In the genomic region with DNA sequence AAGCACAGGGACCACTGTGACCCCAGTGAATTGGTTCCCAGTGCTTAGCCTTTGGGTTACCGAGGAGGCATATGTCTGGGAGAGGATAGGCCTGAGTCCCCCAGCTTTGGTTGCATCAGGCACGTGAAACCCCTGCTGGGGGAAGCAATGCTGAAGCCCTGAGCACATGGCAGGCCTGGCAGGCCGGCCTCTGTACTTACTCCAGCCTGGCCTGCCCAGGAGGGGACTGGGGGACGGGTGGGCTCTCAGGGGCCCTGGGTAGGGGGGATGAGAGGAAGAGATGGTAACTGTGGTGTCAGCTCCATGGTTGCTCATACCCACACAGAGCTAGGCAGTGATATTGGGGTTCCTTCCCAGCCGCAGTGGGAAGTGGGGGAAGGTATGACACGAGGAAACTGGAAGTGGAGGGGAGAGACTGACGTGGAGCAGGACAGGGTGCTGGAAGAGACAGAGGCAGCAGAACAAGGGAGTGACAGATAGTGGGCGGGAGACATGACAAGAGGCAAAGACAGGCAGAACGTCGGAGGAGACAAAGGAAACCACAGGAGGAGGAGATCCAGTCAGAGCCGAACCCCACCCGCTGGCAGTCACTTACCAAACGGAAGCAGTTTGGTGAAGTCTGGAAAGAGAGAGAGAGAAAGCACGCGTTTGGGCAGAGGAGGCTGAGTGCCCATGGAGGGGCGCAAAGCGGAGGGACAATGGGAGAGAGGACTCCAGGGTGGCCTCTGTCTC, we compare ENCODE assay signal across 9 cellular contexts. TPM values are rescaled to one million over a fixed set of nuclear protein-coding genes. Genes with fewer than 3 reads are reported as not detected.
DNase-seq lines count a peak whose midpoint lies in the region; ATAC-seq, FAIRE-seq and TF ChIP-seq lines count a peak whose summit lies in the region.
"Had no signal": no experiment of that assay in that cellular context is flagged by ENCODE, and none has a peak within 500 bp of the region (broad histone marks: within the 10 kb centered on the region; RNA-seq: fewer than 3 reads in every experiment).

No MANE protein-coding gene starts in this region.

- H3K27me3 Mint-ChIP-seq in activated CD8-positive, alpha-beta T cell treated with anti-CD3 and anti-CD28 coated beads for 36 hours = no peaks in the 10 kb centered on the region

- H3K4me3 ChIP-seq in HUES6 (ENCODE audit: low read depth, low read length) (peak overlapping the region; percentile 42; the same call in 1 of the 2 replicates), iPS-15b (ENCODE audit: low read depth, low read length) (peak overlapping the region; percentile 16)
- H3K4me3 ChIP-seq: lung had no signal

- H3K27me3 ChIP-seq in HUES6 (ENCODE audit: control insufficient read depth, insufficient read depth, low read length) = no peaks in the 10 kb centered on the region
- no peaks in the 10 kb centered on the region for H3K27me3 ChIP-seq in iPS-15b (ENCODE audit: control insufficient read depth, insufficient read depth, low read length)

- no peak overlapping the region for H3K27ac ChIP-seq in HUES6 (ENCODE audit: low read depth, low read length)

- H3K36me3 ChIP-seq in HUES6 (ENCODE audit: control insufficient read depth, insufficient read depth, low read length) (peaks cover 62% of the 10 kb centered on the region), iPS-15b (ENCODE audit: control insufficient read depth, insufficient read depth, low read length) (peaks cover 28% of the 10 kb centered on the region)

- H3K9ac ChIP-seq in HUES6 (ENCODE audit: low read length) (no peak overlapping the region), iPS-15b (ENCODE audit: low read depth, low read length) (no peak overlapping the region)

- no peak for FAIRE-seq in RCC 7860 (lab: Jason Lieb, UNC)

- no peaks in the 10 kb centered on the region for H3K9me3 Mint-ChIP-seq in activated CD8-positive, alpha-beta T cell treated with anti-CD3 and anti-CD28 coated beads for 36 hours

- peak; percentile 1 for ATAC-seq in activated CD8-positive, alpha-beta T cell treated with anti-CD3 and anti-CD28 coated beads for 36 hours

- H3K9me3 ChIP-seq in HUES6 (ENCODE audit: control insufficient read depth, insufficient read depth, low read depth, low read length) (no peaks in the 10 kb centered on the region), iPS-15b (ENCODE audit: control insufficient read depth, insufficient read depth, low read length) (no peaks in the 10 kb centered on the region)

- TF ChIP-seq CTCF in activated CD8-positive, alpha-beta T cell treated with anti-CD3 and anti-CD28 coated beads for 36 hours (IDR thresholded peaks at IDR 0.05) = no peak

- H3K27ac Mint-ChIP-seq in activated CD8-positive, alpha-beta T cell treated with anti-CD3 and anti-CD28 coated beads for 36 hours = peak overlapping the region; percentile 48

- H3K4me1 Mint-ChIP-seq in activated CD8-positive, alpha-beta T cell treated with anti-CD3 and anti-CD28 coated beads for 36 hours (ENCODE audit: low read depth) = peaks cover 3% of the 10 kb centered on the region

- H3K4me1 ChIP-seq in HUES6 (ENCODE audit: control insufficient read depth, insufficient read depth, low read length) (peaks cover 16% of the 10 kb centered on the region), iPS-15b (ENCODE audit: control insufficient read depth, insufficient read depth, low read length) (peaks cover 2% of the 10 kb centered on the region)

- no peak overlapping the region for H3K4me3 Mint-ChIP-seq in activated CD8-positive, alpha-beta T cell treated with anti-CD3 and anti-CD28 coated beads for 36 hours

- DNase-seq in CD1c-positive myeloid dendritic cell (ENCODE audit: extremely low spot score) = peak; percentile 10
- no peak for DNase-seq in activated CD8-positive, alpha-beta T cell treated with anti-CD3 and anti-CD28 coated beads for 36 hours
- no peak for DNase-seq in RCC 7860 (ENCODE audit: low spot score)
- DNase-seq in NCI-H774 (lab: John Stamatoyannopoulos, UW) = no peak
- DNase-seq in SKM-1 treated with dmso at 0.1 percent for 144 hours (lab: John Stamatoyannopoulos, UW; ENCODE audit: unreplicated experiment) = no peak
- no peak for DNase-seq in NCI-H82 (lab: John Stamatoyannopoulos, UW)

- intact Hi-C loops in activated CD8-positive, alpha-beta T cell treated with anti-CD3 and anti-CD28 coated beads for 36 hours (cut with micrococcal nuclease) = no loop called here

- POLR2A ChIA-PET in activated CD8-positive, alpha-beta T cell treated with anti-CD3 and anti-CD28 coated beads for 36 hours (lab: Charles Lee) = interaction anchor here (1.3 to 12.3 kb wide), 3 partner anchors 9 to 44 kb away, joined by 4 to 123 read pairs (median 39); a partner anchor contains a TSS

- H3K36me3 Mint-ChIP-seq in activated CD8-positive, alpha-beta T cell treated with anti-CD3 and anti-CD28 coated beads for 36 hours (ENCODE audit: low read depth) = peaks cover 41% of the 10 kb centered on the region

- CTCF ChIA-PET in activated CD8-positive, alpha-beta T cell treated with anti-CD3 and anti-CD28 coated beads for 36 hours (lab: Charles Lee) = interaction anchor here (0.9 kb wide), 1 partner anchor 9 kb away, joined by 3 read pairs; a partner anchor contains a TSS

RNA-seq across cellular contexts. Expression of a gene that starts 9.1 kb away (rescaled TPM):
- total RNA-seq in activated CD8-positive, alpha-beta T cell treated with anti-CD3 and anti-CD28 coated beads for 36 hours = 10 to 100 TPM; 25.7 to 30.7 TPM

RNA-seq across cellular contexts. Expression of a gene that starts 11.3 kb away (rescaled TPM):
- 100 to 1,000 TPM; 102 to 105 TPM for total RNA-seq in activated CD8-positive, alpha-beta T cell treated with anti-CD3 and anti-CD28 coated beads for 36 hours

RNA-seq across cellular contexts. Expression of a gene that starts 12.8 kb away (rescaled TPM):
- total RNA-seq in activated CD8-positive, alpha-beta T cell treated with anti-CD3 and anti-CD28 coated beads for 36 hours = 1 to 10 TPM; 7.7 to 8.1 TPM

RNA-seq across cellular contexts. Expression of a gene that starts 37.1 kb away (rescaled TPM):
- 1 to 10 TPM; 5.0 to 5.6 TPM for total RNA-seq in activated CD8-positive, alpha-beta T cell treated with anti-CD3 and anti-CD28 coated beads for 36 hours

RNA-seq across cellular contexts. Expression of a gene that starts 43.4 kb away (rescaled TPM):
- total RNA-seq in activated CD8-positive, alpha-beta T cell treated with anti-CD3 and anti-CD28 coated beads for 36 hours = 10 to 100 TPM; 17.3 to 20.8 TPM
